6 cellular contexts compared by ENCODE assay signal in genomic region chr17:81868674-81869220, GRCh38. TPM values are rescaled to one million over a fixed set of nuclear protein-coding genes. Genes with fewer than 3 reads are reported as not detected.
DNase-seq lines count a peak whose midpoint lies in the region; ATAC-seq and TF ChIP-seq lines count a peak whose summit lies in the region.

No MANE protein-coding gene starts in this region.

- TF ChIP-seq POLR2A in ovary (IDR thresholded peaks at IDR 0.05), result no peak

- H3K27me3 Mint-ChIP-seq in activated CD8-positive, alpha-beta memory T cell treated with anti-CD3 and anti-CD28 coated beads, Interleukin-2, amount 10 ng/mL, durations not matched to agents 7 days and 5 days, result no peaks in the 10 kb centered on the region

- no peak for ATAC-seq in activated CD8-positive, alpha-beta memory T cell treated with anti-CD3 and anti-CD28 coated beads, Interleukin-2, amount 10 ng/mL, durations not matched to agents 7 days and 5 days
- ATAC-seq in HG03342 (IDR thresholded peaks at IDR 0.05; ENCODE audit: unreplicated experiment), result no peak

- H3K27me3 ChIP-seq in ovary, result no peaks in the 10 kb centered on the region

- no peaks in the 10 kb centered on the region for H3K9me3 ChIP-seq in ovary

- no peak overlapping the region for H3K4me3 Mint-ChIP-seq in activated CD8-positive, alpha-beta memory T cell treated with anti-CD3 and anti-CD28 coated beads, Interleukin-2, amount 10 ng/mL, durations not matched to agents 7 days and 5 days

- in situ Hi-C loops in T47D (cut with HindIII; ENCODE audit: low pct_unique_long_range_greater_than_20kb, low sequenced_read_pairs), result no loop called here

- peaks cover 22% of the 10 kb centered on the region for H3K36me3 Mint-ChIP-seq in activated CD8-positive, alpha-beta memory T cell treated with anti-CD3 and anti-CD28 coated beads, Interleukin-2, amount 10 ng/mL, durations not matched to agents 7 days and 5 days

- no peak for TF ChIP-seq EP300 in ovary (IDR thresholded peaks at IDR 0.05)

- H3K4me1 ChIP-seq in ovary (ENCODE audit: insufficient read depth), result peaks cover 12% of the 10 kb centered on the region

- peak overlapping the region; percentile 91 for H3K27ac Mint-ChIP-seq in activated CD8-positive, alpha-beta memory T cell treated with anti-CD3 and anti-CD28 coated beads, Interleukin-2, amount 10 ng/mL, durations not matched to agents 7 days and 5 days

- no peak overlapping the region for H3K4me3 ChIP-seq in ovary

- intact Hi-C loops in ovary (cut with DNase I), result no loop called here

- DNase-seq in activated CD8-positive, alpha-beta memory T cell treated with anti-CD3 and anti-CD28 coated beads, Interleukin-2, amount 10 ng/mL, durations not matched to agents 7 days and 5 days, result peak; percentile 48
- no peak for DNase-seq in activated CD8-positive, alpha-beta memory T cell treated with anti-CD3 and anti-CD28 coated beads, Interleukin-2, amount 50 U/mL, for 4 hours
- peak; percentile 69 to 93 for DNase-seq in T47D (ENCODE audit: low read depth in 1 of 2, low spot score in 1 of 2)
- peak; percentile 61 to 75 (median 62) for DNase-seq in ovary
- no peak for DNase-seq in NCI-H1417 treated with DMSO at 0.1 percent for 48 hours (lab: John Stamatoyannopoulos, UW)

- H3K9me3 Mint-ChIP-seq in activated CD8-positive, alpha-beta memory T cell treated with anti-CD3 and anti-CD28 coated beads, Interleukin-2, amount 10 ng/mL, durations not matched to agents 7 days and 5 days (ENCODE audit: low read depth), result no peaks in the 10 kb centered on the region

- peak overlapping the region in 1 of 2 donors; percentile 95 for H3K27ac ChIP-seq in ovary

- no peaks in the 10 kb centered on the region for H3K36me3 ChIP-seq in ovary

- WGBS in ovary, 3 donors, result 34 to 37% (median 37%) methylated on average over 29 to 30 of the region's 30 CpGs

- H3K4me1 Mint-ChIP-seq in activated CD8-positive, alpha-beta memory T cell treated with anti-CD3 and anti-CD28 coated beads, Interleukin-2, amount 10 ng/mL, durations not matched to agents 7 days and 5 days, result peaks cover 42% of the 10 kb centered on the region

- CTCF ChIA-PET in activated CD8-positive, alpha-beta memory T cell treated with anti-CD3 and anti-CD28 coated beads, Interleukin-2, amount 10 ng/mL, durations not matched to agents 7 days and 5 days (lab: Charles Lee), result interaction anchor here (0.6 to 3.4 kb wide), 11 partner anchors 8 to 151 kb away, joined by 3 to 16 read pairs (median 6); partner anchors contain the start of genes ANAPC11, MAFG, P4HB and SIRT7

- no peak for TF ChIP-seq CTCF in ovary (IDR thresholded peaks at IDR 0.05)

RNA-seq across cellular contexts. Expression of gene ARHGDIA, which starts 2.4 kb away (rescaled TPM):
- 100 to 1,000 TPM; 693 to 725 TPM for total RNA-seq in activated CD8-positive, alpha-beta memory T cell treated with anti-CD3 and anti-CD28 coated beads, Interleukin-2, amount 10 ng/mL, durations not matched to agents 7 days and 5 days
- 100 to 1,000 TPM in 6 of 7 donors, 10 to 100 TPM in 1; 52.0 to 455 (median 318) TPM for total RNA-seq in ovary
- polyA plus RNA-seq in ovary, result 100 to 1,000 TPM in 1 of 2 donors, 10 to 100 TPM in 1; 65.8 to 158 TPM

RNA-seq across cellular contexts. Expression of gene P4HB, which starts 8.4 kb away (rescaled TPM):
- 100 to 1,000 TPM; 333 to 416 TPM for total RNA-seq in activated CD8-positive, alpha-beta memory T cell treated with anti-CD3 and anti-CD28 coated beads, Interleukin-2, amount 10 ng/mL, durations not matched to agents 7 days and 5 days
- total RNA-seq in ovary, result 100 to 1,000 TPM; 230 to 435 (median 312) TPM
- polyA plus RNA-seq in ovary, result 1,000 to 10,000 TPM in 1 of 2 donors, 100 to 1,000 TPM in 1; 222 to 2,080 TPM

RNA-seq across cellular contexts. Expression of gene ALYREF, which starts 22.6 kb away (rescaled TPM):
- 100 to 1,000 TPM; 215 to 236 TPM for total RNA-seq in activated CD8-positive, alpha-beta memory T cell treated with anti-CD3 and anti-CD28 coated beads, Interleukin-2, amount 10 ng/mL, durations not matched to agents 7 days and 5 days
- 100 to 1,000 TPM in 1 of 7 donors, 10 to 100 TPM in 6; 27.2 to 160 (median 58.5) TPM for total RNA-seq in ovary
- polyA plus RNA-seq in ovary, result 10 to 100 TPM; 14.2 to 34.1 TPM

RNA-seq across cellular contexts. Expression of gene ANAPC11, which starts 22.8 kb away (rescaled TPM):
- total RNA-seq in activated CD8-positive, alpha-beta memory T cell treated with anti-CD3 and anti-CD28 coated beads, Interleukin-2, amount 10 ng/mL, durations not matched to agents 7 days and 5 days, result 100 to 1,000 TPM; 138 to 155 TPM
- total RNA-seq in ovary, result 100 to 1,000 TPM in 1 of 7 donors, 10 to 100 TPM in 6; 49.4 to 135 (median 81.0) TPM
- 100 to 1,000 TPM in 1 of 2 donors, 1 to 10 TPM in 1; 6.1 to 132 TPM for polyA plus RNA-seq in ovary

RNA-seq across cellular contexts. Expression of gene NPB, which starts 33.3 kb away (rescaled TPM):
- total RNA-seq in activated CD8-positive, alpha-beta memory T cell treated with anti-CD3 and anti-CD28 coated beads, Interleukin-2, amount 10 ng/mL, durations not matched to agents 7 days and 5 days, result under 1 TPM in 1 of 2 experiments, not detected in 1; 0.23 TPM
- 1 to 10 TPM in 5 of 7 donors, under 1 TPM in 2; 0.67 to 3.1 (median 1.4) TPM for total RNA-seq in ovary
- polyA plus RNA-seq in ovary, result 1 to 10 TPM in 1 of 2 donors, under 1 TPM in 1; 0.43 to 1.3 TPM

Comparison
In these comparisons a context has a peak if more than half of its experiments do, and no peak if none do; other contexts are left out.
1. DNase-seq: peak in activated CD8-positive, alpha-beta memory T cell treated with anti-CD3 and anti-CD28 coated beads, Interleukin-2, amount 10 ng/mL, durations not matched to agents 7 days and 5 days (single experiment), T47D (2 of 2) and ovary (5 of 5); none in activated CD8-positive, alpha-beta memory T cell treated with anti-CD3 and anti-CD28 coated beads, Interleukin-2, amount 50 U/mL, for 4 hours (single experiment) and NCI-H1417 treated with DMSO at 0.1 percent for 48 hours (single experiment).